Comparison of ENCODE assay signal across 8 cellular contexts in genomic region chr17:39401412-39402278, GRCh38. TPM values are rescaled to one million over a fixed set of nuclear protein-coding genes. Genes with fewer than 3 reads are reported as not detected.
A peak's percentile ranks its signal among the peaks of the same experiment; 100 is the strongest.
DNase-seq lines count a peak whose midpoint lies in the region; ATAC-seq and TF ChIP-seq lines count a peak whose summit lies in the region.

Gene FBXL20 (minus strand): TSS chr17:39401626. CDS start chr17:39401402, 224 bp downstream.

- no peak for TF ChIP-seq CTCF in VCaP (conservative IDR thresholded peaks at IDR 0.05)

- peak; percentile 78 for DNase-seq in A172 (ENCODE audit: low spot score)
- DNase-seq in NCI-H2171 treated with DMSO at 0.1 percent for 48 hours (lab: John Stamatoyannopoulos, UW) = peak; percentile 83
- peak; percentile 96 to 98 for DNase-seq in T47D (ENCODE audit: low read depth in 1 of 2, low spot score in 1 of 2)

- peak within 1 kb of the TSS; percentile 73 for H3K4me3 ChIP-seq in iPS-18c (ENCODE audit: insufficient read depth, low read depth, low read length)
- peak within 1 kb of the TSS; percentile 99 for H3K4me3 ChIP-seq in skeletal muscle satellite cell (ENCODE audit: low read length)

- peak within 1 kb of the TSS; percentile 96 for H3K4me2 ChIP-seq in skeletal muscle satellite cell (ENCODE audit: low read length)

- no peaks in the 10 kb centered on the region for H3K9me3 ChIP-seq in iPS-18c (ENCODE audit: control insufficient read depth, insufficient read depth, low read length)
- H3K9me3 ChIP-seq in skeletal muscle satellite cell (replicated peaks; ENCODE audit: low read length) = no peaks in the 10 kb centered on the region

- H3K36me3 ChIP-seq in skeletal muscle satellite cell (ENCODE audit: insufficient read depth, low read length) = peaks cover 8% of the 10 kb centered on the region

- peak within 1 kb of the TSS; percentile 90 for H3K9ac ChIP-seq in skeletal muscle satellite cell (ENCODE audit: low read depth, low read length)

- ATAC-seq in GM18861 (IDR thresholded peaks at IDR 0.05; ENCODE audit: unreplicated experiment) (peak; percentile 72), HG03103 (IDR thresholded peaks at IDR 0.05; ENCODE audit: low read depth, unreplicated experiment) (peak; percentile 62)

- peaks cover 32% of the 10 kb centered on the region for H3K4me1 ChIP-seq in skeletal muscle satellite cell (ENCODE audit: control insufficient read depth, insufficient read depth, low read length)

- in situ Hi-C loops in T47D (cut with HindIII; ENCODE audit: low pct_unique_long_range_greater_than_20kb, low sequenced_read_pairs) = no loop called here

- no peaks in the 10 kb centered on the region for H3K27me3 ChIP-seq in skeletal muscle satellite cell (ENCODE audit: control insufficient read depth, insufficient read depth, low read length)

- peak within 1 kb of the TSS; percentile 90 for H3K27ac ChIP-seq in VCaP

RNA-seq across cellular contexts. Expression of gene FBXL20, which starts in this region (rescaled TPM):
- 9.8 and 11.9 TPM in 2 replicates for total RNA-seq in A172 (2014; rRNA removed; shearing (Covaris generic))
- 7.4 and 10.3 TPM in 2 replicates for total RNA-seq in skeletal muscle satellite cell (2012; rRNA removed)

Comparison
In these comparisons a context has a peak if more than half of its experiments do, and no peak if none do; other contexts are left out.
1. Peak in every context shown above with its lines: DNase-seq, ATAC-seq, H3K4me3 ChIP-seq and H3K27ac ChIP-seq.